Comparison of ENCODE assay signal across 16 cellular contexts in genomic region chr10:43220971-43221418, GRCh38. TPM values are rescaled to one million over a fixed set of nuclear protein-coding genes. Genes with fewer than 3 reads are reported as not detected.
DNase-seq lines count a peak whose midpoint lies in the region; ATAC-seq and TF ChIP-seq lines count a peak whose summit lies in the region.
"Had no signal": no experiment of that assay in that cellular context is flagged by ENCODE, and none has a peak within 500 bp of the region (broad histone marks: within the 10 kb centered on the region; RNA-seq: fewer than 3 reads in every experiment).

No MANE protein-coding gene starts in this region.

- ATAC-seq in activated naive CD8-positive, alpha-beta T cell treated with anti-CD3 and anti-CD28 coated beads, Interleukin-2, amount 10 ng/mL, durations not matched to agents 7 days and 5 days (ENCODE audit: low read depth) = no peak
- ATAC-seq in heart left ventricle (no peak), GM18505 (IDR thresholded peaks at IDR 0.05; ENCODE audit: unreplicated experiment) (no peak)

- 57 to 80% (median 70%) methylated on average over 10 to 12 of the region's 12 CpGs for WGBS in heart left ventricle, 4 donors
- 61 to 73% methylated on average over 12 of the region's 12 CpGs for WGBS in tibial nerve, 2 donors
- 80 to 81% methylated on average over 12 of the region's 12 CpGs for WGBS in testis, 2 donors

- no peak overlapping the region for H3K9ac ChIP-seq in OCI-LY3 (ENCODE audit: low read length)

- H3K4me1 Mint-ChIP-seq in activated naive CD8-positive, alpha-beta T cell treated with anti-CD3 and anti-CD28 coated beads, Interleukin-2, amount 10 ng/mL, durations not matched to agents 7 days and 5 days = peaks cover 7% of the 10 kb centered on the region
- H3K4me1 Mint-ChIP-seq in activated naive CD8-positive, alpha-beta T cell treated with anti-CD3 and anti-CD28 coated beads for 36 hours = peaks cover 4% of the 10 kb centered on the region

- H3K27me3 ChIP-seq in OCI-LY3 (ENCODE audit: low read depth, low read length) = 0 out of 2 replicates have a peak, but pooled peaks cover 3% of the 10 kb centered on the region
- H3K27me3 ChIP-seq in heart left ventricle = peaks cover 0 to 19% (median 0%) of the 10 kb centered on the region in 9 donors
- H3K27me3 ChIP-seq in tibial nerve = no peaks in the 10 kb centered on the region
- H3K27me3 ChIP-seq in testis = no peaks in the 10 kb centered on the region

- TF ChIP-seq CTCF in OCI-LY3 (IDR thresholded peaks at IDR 0.05; ENCODE audit: low read depth, low read length) (no peak), heart left ventricle (IDR thresholded peaks at IDR 0.05) (no peak), tibial nerve (IDR thresholded peaks at IDR 0.05) (no peak), testis (IDR thresholded peaks at IDR 0.05) (no peak)

- intact Hi-C loops in heart left ventricle (cut with DNase I) (no loop called here), testis (cut with DNase I; ENCODE audit: low total_unique reads) (no loop called here)

- H3K4me3 Mint-ChIP-seq in activated naive CD8-positive, alpha-beta T cell treated with anti-CD3 and anti-CD28 coated beads, Interleukin-2, amount 10 ng/mL, durations not matched to agents 7 days and 5 days = no peak overlapping the region
- H3K4me3 Mint-ChIP-seq in activated naive CD8-positive, alpha-beta T cell treated with anti-CD3 and anti-CD28 coated beads for 36 hours = no peak overlapping the region
- H3K4me3 Mint-ChIP-seq: activated T-helper 1 cell treated with anti-CD3 and anti-CD28 coated beads, Interleukin-12 subunit alpha, Interleukin-12 subunit beta, Interleukin-2, Interleukin-4 antibody, amounts not matched to agents 30 ng/mL and 10 ng/mL and 1 ng/mL, durations not matched to agents 14 hours and 24 hours and 36 hours; memory B cell; neural crest cell had no signal

- H3K79me2 ChIP-seq in OCI-LY3 (ENCODE audit: low read length) = no peaks in the 10 kb centered on the region

- no peaks in the 10 kb centered on the region for H3K36me3 ChIP-seq in OCI-LY3 (replicated peaks; ENCODE audit: low read depth, low read length)
- H3K36me3 ChIP-seq in heart left ventricle = no peaks in the 10 kb centered on the region
- H3K36me3 ChIP-seq in tibial nerve = no peaks in the 10 kb centered on the region
- no peaks in the 10 kb centered on the region for H3K36me3 ChIP-seq in testis (ENCODE audit: low read depth, missing control alignments)

- no peaks in the 10 kb centered on the region for H3K36me3 Mint-ChIP-seq in activated naive CD8-positive, alpha-beta T cell treated with anti-CD3 and anti-CD28 coated beads, Interleukin-2, amount 10 ng/mL, durations not matched to agents 7 days and 5 days
- no peaks in the 10 kb centered on the region for H3K36me3 Mint-ChIP-seq in activated naive CD8-positive, alpha-beta T cell treated with anti-CD3 and anti-CD28 coated beads for 36 hours
- H3K36me3 Mint-ChIP-seq: memory B cell had no signal

- no peaks in the 10 kb centered on the region for H3K9me3 Mint-ChIP-seq in activated naive CD8-positive, alpha-beta T cell treated with anti-CD3 and anti-CD28 coated beads, Interleukin-2, amount 10 ng/mL, durations not matched to agents 7 days and 5 days
- H3K9me3 Mint-ChIP-seq in activated naive CD8-positive, alpha-beta T cell treated with anti-CD3 and anti-CD28 coated beads for 36 hours = no peaks in the 10 kb centered on the region
- H3K9me3 Mint-ChIP-seq: activated T-helper 1 cell treated with anti-CD3 and anti-CD28 coated beads, Interleukin-12 subunit alpha, Interleukin-12 subunit beta, Interleukin-2, Interleukin-4 antibody, amounts not matched to agents 30 ng/mL and 10 ng/mL and 1 ng/mL, durations not matched to agents 14 hours and 24 hours and 36 hours; memory B cell; neural crest cell had no signal

- no peak overlapping the region for H3K27ac Mint-ChIP-seq in activated naive CD8-positive, alpha-beta T cell treated with anti-CD3 and anti-CD28 coated beads, Interleukin-2, amount 10 ng/mL, durations not matched to agents 7 days and 5 days
- H3K27ac Mint-ChIP-seq in activated naive CD8-positive, alpha-beta T cell treated with anti-CD3 and anti-CD28 coated beads for 36 hours = no peak overlapping the region
- H3K27ac Mint-ChIP-seq: activated T-helper 1 cell treated with anti-CD3 and anti-CD28 coated beads, Interleukin-12 subunit alpha, Interleukin-12 subunit beta, Interleukin-2, Interleukin-4 antibody, amounts not matched to agents 30 ng/mL and 10 ng/mL and 1 ng/mL, durations not matched to agents 14 hours and 24 hours and 36 hours; memory B cell had no signal

- H3K9me3 ChIP-seq in OCI-LY3 (ENCODE audit: insufficient read depth, low read length) (no peaks in the 10 kb centered on the region), heart left ventricle (no peaks in the 10 kb centered on the region), tibial nerve (no peaks in the 10 kb centered on the region), testis (no peaks in the 10 kb centered on the region)

- no peak overlapping the region for H2AFZ ChIP-seq in OCI-LY3 (ENCODE audit: low read depth, low read length)

- peaks cover 14% of the 10 kb centered on the region for H3K27me3 Mint-ChIP-seq in activated naive CD8-positive, alpha-beta T cell treated with anti-CD3 and anti-CD28 coated beads, Interleukin-2, amount 10 ng/mL, durations not matched to agents 7 days and 5 days
- H3K27me3 Mint-ChIP-seq in activated naive CD8-positive, alpha-beta T cell treated with anti-CD3 and anti-CD28 coated beads for 36 hours = no peaks in the 10 kb centered on the region

- H3K27ac ChIP-seq in OCI-LY3 (ENCODE audit: low read length) (no peak overlapping the region), heart left ventricle (no peak overlapping the region), tibial nerve (peak overlapping the region; percentile 77 to 97 (median 86)), testis (no peak overlapping the region)

- H3K4me1 ChIP-seq in OCI-LY3 (ENCODE audit: low read length) (peaks cover 8% of the 10 kb centered on the region), heart left ventricle (no peaks in the 10 kb centered on the region), tibial nerve (peaks cover 0 to 62% (median 27%) of the 10 kb centered on the region in 4 donors), testis (no peaks in the 10 kb centered on the region)

- TF ChIP-seq EP300 in tibial nerve (IDR thresholded peaks at IDR 0.05) = no peak

- POLR2A ChIA-PET in activated naive CD8-positive, alpha-beta T cell treated with anti-CD3 and anti-CD28 coated beads, Interleukin-2, amount 10 ng/mL, durations not matched to agents 7 days and 5 days (lab: Charles Lee) = no interaction called here

- peak overlapping the region; percentile 32 for H3K4me2 ChIP-seq in OCI-LY3 (ENCODE audit: low read length)

- H3K4me3 ChIP-seq in OCI-LY3 (ENCODE audit: low read length) = no peak overlapping the region
- no peak overlapping the region for H3K4me3 ChIP-seq in heart left ventricle
- no peak overlapping the region for H3K4me3 ChIP-seq in tibial nerve
- H3K4me3 ChIP-seq in testis = no peak overlapping the region

- H4K20me1 ChIP-seq in OCI-LY3 (ENCODE audit: insufficient read depth, low read length) = no peaks in the 10 kb centered on the region

- peak; percentile 17 for DNase-seq in activated naive CD8-positive, alpha-beta T cell treated with anti-CD3 and anti-CD28 coated beads, Interleukin-2, amount 10 ng/mL, durations not matched to agents 7 days and 5 days
- DNase-seq in activated naive CD8-positive, alpha-beta T cell treated with anti-CD3 and anti-CD28 coated beads for 36 hours = no peak
- DNase-seq in heart left ventricle (peak in 4 of 5 donors; percentile 3 to 16 (median 7)), tibial nerve (ENCODE audit: low spot score in 2 of 2) (no peak), testis (no peak), NCI-H748 (lab: John Stamatoyannopoulos, UW; ENCODE audit: unreplicated experiment) (no peak)
- DNase-seq: Calu3; MM.1S; NCI-H1930; NCI-H526 treated with DMSO at 0.1 percent for 48 hours; stimulated activated naive CD4-positive, alpha-beta T cell treated with Interleukin-2 at 50 U/mL for 16 hours had no signal

- TF ChIP-seq POLR2A in heart left ventricle (IDR thresholded peaks at IDR 0.05) = no peak
- TF ChIP-seq POLR2A in tibial nerve (IDR thresholded peaks at IDR 0.05) = no peak
- TF ChIP-seq POLR2A in GM18505 (IDR thresholded peaks at IDR 0.05; ENCODE audit: borderline replicate concordance, extremely low read depth, insufficient read depth, insufficient read length) = no peak
- no peak for TF ChIP-seq POLR2A in testis (IDR thresholded peaks at IDR 0.05)

RNA-seq across cellular contexts. Expression of gene RASGEF1A, which starts 45.9 kb away (rescaled TPM):
- total RNA-seq in activated naive CD8-positive, alpha-beta T cell treated with anti-CD3 and anti-CD28 coated beads, Interleukin-2, amount 10 ng/mL, durations not matched to agents 7 days and 5 days = 1 to 10 TPM; 4.4 to 4.9 TPM
- under 1 TPM; 0.40 to 0.45 TPM for total RNA-seq in activated naive CD8-positive, alpha-beta T cell treated with anti-CD3 and anti-CD28 coated beads for 36 hours
- total RNA-seq in heart left ventricle (1 to 10 TPM in 6 of 9 donors, under 1 TPM in 3; 0.49 to 5.1 (median 1.4) TPM), tibial nerve (10 to 100 TPM in 3 of 4 donors, 1 to 10 TPM in 1; 7.5 to 39.0 (median 13.1) TPM), testis (10 to 100 TPM; 10.9 to 11.7 TPM)
- polyA plus RNA-seq in heart left ventricle (under 1 TPM; 0.14 to 0.42 TPM), testis (ENCODE audit: insufficient read depth, low read depth, low replicate concordance) (7.8 TPM)

Comparison
In these comparisons a context has a peak if more than half of its experiments do, and no peak if none do; other contexts are left out.
1. DNase-seq: peak in activated naive CD8-positive, alpha-beta T cell treated with anti-CD3 and anti-CD28 coated beads, Interleukin-2, amount 10 ng/mL, durations not matched to agents 7 days and 5 days (single experiment) and heart left ventricle (4 of 5); none in activated naive CD8-positive, alpha-beta T cell treated with anti-CD3 and anti-CD28 coated beads for 36 hours (single experiment), tibial nerve (0 of 2), testis (single experiment) and NCI-H748 (single experiment).
2. H3K27ac ChIP-seq: peak in tibial nerve (4 of 4); none in OCI-LY3 (single experiment), heart left ventricle (0 of 12) and testis (0 of 2).